4 cellular contexts compared by ENCODE assay signal in the genomic region with DNA sequence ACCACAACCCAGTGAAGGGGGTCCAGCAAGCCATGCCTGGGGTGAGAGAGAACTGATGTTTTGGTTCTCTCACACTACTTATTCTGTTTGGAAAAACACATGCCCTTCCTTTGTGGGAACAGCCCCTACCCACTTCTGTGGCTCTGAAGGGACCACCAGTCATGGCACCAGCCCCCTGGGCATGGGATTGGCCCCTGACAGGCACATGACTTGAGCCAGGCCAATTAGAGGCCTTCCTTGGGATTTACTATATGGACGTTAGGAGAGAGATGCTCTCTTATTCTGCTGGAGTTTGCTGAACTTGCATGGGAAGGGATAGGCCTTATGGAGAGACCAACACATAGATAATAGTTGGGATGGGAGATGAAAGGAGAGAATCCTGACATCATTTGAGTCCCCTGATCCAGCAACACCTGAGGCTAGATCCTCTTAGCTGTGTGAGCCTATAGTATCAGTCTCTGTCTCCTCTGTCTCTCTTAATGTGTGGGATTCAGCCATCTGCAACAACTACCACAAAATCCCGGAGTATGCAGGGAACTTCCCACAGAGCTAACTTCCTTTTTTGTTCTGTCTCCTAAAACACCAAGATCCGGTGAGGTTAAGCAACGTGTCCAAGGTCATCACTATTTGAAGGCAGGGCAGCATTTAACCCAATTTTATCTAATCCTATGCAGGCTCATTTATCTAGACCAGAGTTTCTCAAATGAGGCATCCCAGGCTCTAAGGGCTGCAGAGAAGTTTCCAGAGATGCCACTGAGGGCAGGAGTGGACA. TPM values are rescaled to one million over a fixed set of nuclear protein-coding genes. Genes with fewer than 3 reads are reported as not detected.
"Had no signal": no experiment of that assay in that cellular context is flagged by ENCODE, and none has a peak within 500 bp of the region (broad histone marks: within the 10 kb centered on the region; RNA-seq: fewer than 3 reads in every experiment).

No MANE protein-coding gene starts in this region.

RNA-seq across cellular contexts. Expression of gene ABCC6, which starts 16.0 kb away (rescaled TPM):
- total RNA-seq: activated CD4-positive, alpha-beta T cell treated with anti-CD3 and anti-CD28 coated beads, Interleukin-2, amount 10 ng/mL, durations not matched to agents 7 days and 5 days; activated CD8-positive, alpha-beta T cell treated with anti-CD3 and anti-CD28 coated beads for 36 hours; foreskin keratinocyte had no signal
- polyA plus RNA-seq: keratinocyte had no signal
